14 cellular contexts compared by ENCODE assay signal in genomic region chr9:35367451-35367850, GRCh38.
A peak's percentile ranks its signal among the peaks of the same experiment; 100 is the strongest.
DNase-seq lines count a peak whose midpoint lies in the region; ATAC-seq and TF ChIP-seq lines count a peak whose summit lies in the region.
"Had no signal": no experiment of that assay in that cellular context is flagged by ENCODE, and none has a peak within 500 bp of the region (broad histone marks: within the 10 kb centered on the region; RNA-seq: fewer than 3 reads in every experiment).

No MANE protein-coding gene starts in this region.

- H3K36me3 Mint-ChIP-seq in T-helper 17 cell (ENCODE audit: low read depth): peaks cover 2% of the 10 kb centered on the region
- H3K36me3 Mint-ChIP-seq: activated naive CD4-positive, alpha-beta T cell treated with anti-CD3 and anti-CD28 coated beads, Interleukin-2, amount 10 ng/mL, durations not matched to agents 7 days and 5 days; CD14-positive monocyte had no signal

- TF ChIP-seq CTCF in AG04449 (IDR thresholded peaks at IDR 0.05; ENCODE audit: insufficient read depth, low read length, missing control alignments) (no peak), kidney epithelial cell (IDR thresholded peaks at IDR 0.05; ENCODE audit: insufficient read depth, low read length, poor library complexity, severe bottlenecking) (no peak)

- H3K4me1 Mint-ChIP-seq in T-helper 17 cell: no peaks in the 10 kb centered on the region
- H3K4me1 Mint-ChIP-seq: activated naive CD4-positive, alpha-beta T cell treated with anti-CD3 and anti-CD28 coated beads, Interleukin-2, amount 10 ng/mL, durations not matched to agents 7 days and 5 days; CD14-positive monocyte had no signal

- H3K36me3 ChIP-seq in kidney epithelial cell (ENCODE audit: control insufficient read depth, insufficient read depth, low read length): no peaks in the 10 kb centered on the region

- H3K4me3 ChIP-seq in AG04449 (ENCODE audit: low read depth, low read length): no peak overlapping the region
- no peak overlapping the region for H3K4me3 ChIP-seq in kidney epithelial cell (ENCODE audit: low read depth, low read length)
- H3K4me3 ChIP-seq: pancreas had no signal

- no peak for ATAC-seq in GM21717 (IDR thresholded peaks at IDR 0.05; ENCODE audit: unreplicated experiment)
- no peak for ATAC-seq in T-helper 17 cell
- ATAC-seq: effector memory CD8-positive, alpha-beta T cell; pancreas had no signal

- peaks cover 13% of the 10 kb centered on the region for H3K27me3 Mint-ChIP-seq in T-helper 17 cell
- H3K27me3 Mint-ChIP-seq: activated naive CD4-positive, alpha-beta T cell treated with anti-CD3 and anti-CD28 coated beads, Interleukin-2, amount 10 ng/mL, durations not matched to agents 7 days and 5 days had no signal

- no peak overlapping the region for H3K4me3 Mint-ChIP-seq in T-helper 17 cell
- H3K4me3 Mint-ChIP-seq: activated naive CD4-positive, alpha-beta T cell treated with anti-CD3 and anti-CD28 coated beads, Interleukin-2, amount 10 ng/mL, durations not matched to agents 7 days and 5 days; CD14-positive monocyte; effector memory CD8-positive, alpha-beta T cell had no signal

- no peaks in the 10 kb centered on the region for H3K9me3 ChIP-seq in T-helper 17 cell (ENCODE audit: control insufficient read depth, low read length, poor library complexity, severe bottlenecking)
- H3K9me3 ChIP-seq: pancreas had no signal

- CTCF ChIA-PET in AG04449 (lab: Yijun Ruan, JAX): interaction anchor here (0.9 to 3.9 kb wide), 3 partner anchors 18 to 261 kb away, joined by 3 to 22 read pairs (median 3); no protein-coding TSS in a partner anchor

- no peaks in the 10 kb centered on the region for H3K27me3 ChIP-seq in kidney epithelial cell (ENCODE audit: control insufficient read depth, insufficient read depth, low read length)
- H3K27me3 ChIP-seq: pancreas had no signal

- H3K27ac Mint-ChIP-seq in T-helper 17 cell: no peak overlapping the region
- H3K27ac Mint-ChIP-seq: activated naive CD4-positive, alpha-beta T cell treated with anti-CD3 and anti-CD28 coated beads, Interleukin-2, amount 10 ng/mL, durations not matched to agents 7 days and 5 days; effector memory CD8-positive, alpha-beta T cell had no signal

- DNase-seq in AG04449 (ENCODE audit: low read depth, low spot score) (peak; percentile 81), HS-5 (ENCODE audit: low read depth) (peak; percentile 91), astrocyte of the hippocampus (ENCODE audit: low read depth, low spot score) (peak; percentile 92), kidney epithelial cell (ENCODE audit: low read depth) (peak; percentile 65), ureter (ENCODE audit: low spot score) (no peak), head of caudate nucleus (no peak), T-helper 17 cell (no peak)
- DNase-seq: activated CD4-positive, alpha-beta T cell treated with anti-CD3 and anti-CD28 coated beads, Interleukin-2, amount 50 U/mL, for 1 hour; activated naive CD4-positive, alpha-beta T cell treated with anti-CD3 and anti-CD28 coated beads, Interleukin-2, amount 10 ng/mL, durations not matched to agents 7 days and 5 days; effector memory CD8-positive, alpha-beta T cell; NCI-H187 treated with DMSO at 0.1 percent for 48 hours; pancreas had no signal

- intact Hi-C loops in head of caudate nucleus (cut with DNase I): no loop called here

- POLR2A ChIA-PET in AG04449 (lab: Yijun Ruan, JAX): no interaction called here

Comparison
In these comparisons a context has a peak if more than half of its experiments do, and no peak if none do; other contexts are left out.
1. DNase-seq: peak in AG04449 (single experiment), HS-5 (single experiment), astrocyte of the hippocampus (single experiment) and kidney epithelial cell (single experiment); none in ureter (single experiment), head of caudate nucleus (0 of 42) and T-helper 17 cell (0 of 3).